10 cellular contexts compared by ENCODE assay signal in the genomic region with DNA sequence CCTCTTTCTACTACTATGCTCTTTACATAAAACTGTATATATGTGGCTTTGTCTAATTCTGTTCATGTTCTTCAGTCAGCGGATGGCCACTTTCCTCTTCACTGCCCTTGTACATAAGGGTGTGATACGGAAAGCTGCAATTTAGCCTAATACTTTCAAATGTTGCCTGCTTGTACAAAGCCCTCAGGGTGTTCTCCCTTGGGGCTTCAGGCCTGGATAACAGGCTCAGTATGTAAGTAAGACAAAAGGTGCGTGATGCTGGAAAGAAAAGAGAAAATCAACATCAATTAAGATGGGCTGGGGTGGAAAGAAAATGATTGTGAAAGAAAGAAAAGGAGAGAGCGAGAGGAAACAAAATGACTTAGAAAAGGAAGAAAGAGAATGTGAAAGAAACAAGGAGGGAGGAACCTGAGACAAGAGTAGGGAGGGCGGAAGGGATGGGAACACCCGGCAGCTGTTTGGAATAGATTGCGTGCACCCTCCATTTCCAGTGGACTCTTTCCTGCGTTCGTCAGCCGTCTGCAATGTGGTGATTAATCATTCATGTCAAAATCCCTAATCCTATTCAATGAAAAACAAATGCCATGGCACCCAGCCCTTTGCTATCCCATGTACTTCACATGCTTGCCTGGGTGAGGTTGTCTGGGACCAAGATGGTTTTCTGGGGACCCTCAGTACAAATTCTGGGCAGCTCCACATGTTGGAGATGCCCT.
DNase-seq lines count a peak whose midpoint lies in the region; ATAC-seq and TF ChIP-seq lines count a peak whose summit lies in the region.
"Had no signal": no experiment of that assay in that cellular context is flagged by ENCODE, and none has a peak within 500 bp of the region (broad histone marks: within the 10 kb centered on the region; RNA-seq: fewer than 3 reads in every experiment).

No MANE protein-coding gene starts in this region.

- H3K4me3 ChIP-seq in RWPE2 (ENCODE audit: severe bottlenecking) (no peak overlapping the region), skeletal muscle cell (ENCODE audit: low read depth, low read length) (no peak overlapping the region), MG63 (no peak overlapping the region)
- H3K4me3 ChIP-seq: tibial artery had no signal

- DNase-seq in GM04504 (ENCODE audit: low read depth), result peak; percentile 93
- DNase-seq in RWPE2 (ENCODE audit: low spot score), result no peak
- peak; percentile 50 to 81 for DNase-seq in foreskin keratinocyte
- DNase-seq in skeletal muscle cell (ENCODE audit: low read depth), result peak; percentile 73
- no peak for DNase-seq in cortex of kidney (lab: John Stamatoyannopoulos, UW)
- DNase-seq in MG63, result no peak
- no peak for DNase-seq in midbrain (lab: John Stamatoyannopoulos, UW)
- DNase-seq: hypothalamus had no signal

- H3K27me3 ChIP-seq in RWPE2 (ENCODE audit: insufficient read depth, poor library complexity, severe bottlenecking) (no peaks in the 10 kb centered on the region), foreskin keratinocyte (no peaks in the 10 kb centered on the region), MG63 (no peaks in the 10 kb centered on the region)
- H3K27me3 ChIP-seq: tibial artery had no signal

- TF ChIP-seq CTCF in RWPE2 (IDR thresholded peaks at IDR 0.05; ENCODE audit: poor library complexity, severe bottlenecking) (no peak), foreskin keratinocyte (conservative IDR thresholded peaks at IDR 0.05) (no peak)

- ATAC-seq in RWPE2 (ENCODE audit: low read depth) (peak; percentile 89), foreskin keratinocyte (peak; percentile 95), HG03342 (IDR thresholded peaks at IDR 0.05; ENCODE audit: unreplicated experiment) (no peak)

- H3K36me3 ChIP-seq in RWPE2 (ENCODE audit: low read depth), result no peaks in the 10 kb centered on the region
- no peaks in the 10 kb centered on the region for H3K36me3 ChIP-seq in MG63
- H3K36me3 ChIP-seq: tibial artery had no signal

- H3K27ac ChIP-seq in RWPE2 (ENCODE audit: poor library complexity, severe bottlenecking) (peak overlapping the region; percentile 31), foreskin keratinocyte (peak overlapping the region; percentile 22)
- H3K27ac ChIP-seq: tibial artery had no signal

- H3K9me3 ChIP-seq in RWPE2 (ENCODE audit: severe bottlenecking) (no peaks in the 10 kb centered on the region), MG63 (no peaks in the 10 kb centered on the region)
- H3K9me3 ChIP-seq: tibial artery had no signal

- H3K4me1 ChIP-seq in RWPE2 (ENCODE audit: insufficient read depth, poor library complexity, severe bottlenecking) (peaks cover 5% of the 10 kb centered on the region), foreskin keratinocyte (peaks cover 3% of the 10 kb centered on the region)
- H3K4me1 ChIP-seq: tibial artery had no signal

Comparison
In these comparisons a context has a peak if more than half of its experiments do, and no peak if none do; other contexts are left out.
1. DNase-seq: peak in GM04504 (single experiment), foreskin keratinocyte (2 of 2) and skeletal muscle cell (single experiment); none in RWPE2 (single experiment), cortex of kidney (single experiment), MG63 (single experiment) and midbrain (single experiment).